Comparison of ENCODE assay signal across 6 cellular contexts in the genomic region with DNA sequence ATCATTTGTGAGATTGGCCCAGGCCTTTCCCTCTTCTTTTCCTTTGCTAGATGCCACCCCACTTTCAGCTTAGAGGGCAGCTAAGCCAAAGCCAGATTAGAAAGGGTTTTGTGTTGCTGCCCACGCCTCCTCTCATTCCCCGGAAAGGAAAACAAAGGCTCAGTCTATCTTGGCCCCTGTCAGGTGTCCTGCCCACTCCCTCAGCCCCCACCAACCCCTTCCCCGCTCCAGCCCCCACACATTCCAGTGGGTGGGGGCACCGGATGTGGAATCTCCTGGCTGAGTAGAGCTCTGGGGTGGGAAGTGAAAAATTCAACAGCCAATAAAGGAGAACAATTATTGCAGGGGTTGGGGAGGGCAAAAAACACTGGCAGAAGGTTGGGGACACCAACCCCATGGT. TPM values are rescaled to one million over a fixed set of nuclear protein-coding genes. Genes with fewer than 3 reads are reported as not detected.
DNase-seq lines count a peak whose midpoint lies in the region; ATAC-seq and TF ChIP-seq lines count a peak whose summit lies in the region.

No MANE protein-coding gene starts in this region.

- DNase-seq in psoas muscle (peak; percentile 17 to 48), left colon (no peak)

- TF ChIP-seq CTCF in KMS-11 (conservative IDR thresholded peaks at IDR 0.05; ENCODE audit: low read depth, low read length) = no peak
- TF ChIP-seq CTCF in psoas muscle (IDR thresholded peaks at IDR 0.05) = no peak

- H3K27ac ChIP-seq in KMS-11 = no peak overlapping the region
- peak overlapping the region; percentile 23 for H3K27ac ChIP-seq in cingulate gyrus (ENCODE audit: low read depth, low read length)
- peak overlapping the region; percentile 92 for H3K27ac ChIP-seq in psoas muscle

- peaks cover 10% of the 10 kb centered on the region; the same call in 1 of the 2 replicates for H3K79me2 ChIP-seq in KMS-11 (ENCODE audit: insufficient read depth, low read depth)

- peaks cover under 1% of the 10 kb centered on the region; the same call in 1 of the 2 replicates for H3K27me3 ChIP-seq in KMS-11 (ENCODE audit: insufficient read depth, low read depth)
- H3K27me3 ChIP-seq in psoas muscle (ENCODE audit: insufficient read depth in 3 of 3, low read length in 2 of 3) = no peaks in the 10 kb centered on the region

- H3K9ac ChIP-seq in KMS-11 = no peak overlapping the region

- H3K4me1 ChIP-seq in KMS-11 (ENCODE audit: low read depth, poor library complexity, severe bottlenecking) (peaks cover 46% of the 10 kb centered on the region), psoas muscle (peaks cover 84% of the 10 kb centered on the region)

- WGBS in psoas muscle, 3 donors = 3 to 11% (median 9%) methylated on average over 3 to 4 of the region's 4 CpGs

- no peak for ATAC-seq in psoas muscle
- ATAC-seq in GM18867 (IDR thresholded peaks at IDR 0.05; ENCODE audit: unreplicated experiment) = no peak
- no peak for ATAC-seq in left colon
- no peak for ATAC-seq in HG03159 (IDR thresholded peaks at IDR 0.05; ENCODE audit: unreplicated experiment)

- intact Hi-C loops in psoas muscle (cut with DNase I) (loop anchor here in 1 of 2 donors (5.0 kb wide), 1 partner anchor 36 kb away; a partner anchor contains a TSS), left colon (cut with DNase I, micrococcal nuclease) (no loop called here)

- H2AFZ ChIP-seq in KMS-11 (ENCODE audit: low read depth) = no peak overlapping the region

- no peaks in the 10 kb centered on the region for H4K20me1 ChIP-seq in KMS-11 (ENCODE audit: insufficient read depth)

- H3K9me3 ChIP-seq in psoas muscle = no peaks in the 10 kb centered on the region

- H3K36me3 ChIP-seq in KMS-11 (ENCODE audit: insufficient read depth) (no peaks in the 10 kb centered on the region), psoas muscle (ENCODE audit: insufficient read depth in 1 of 2, low read depth in 1 of 2) (peaks cover 0 to 5% of the 10 kb centered on the region in 2 donors)

- H3K4me3 ChIP-seq in KMS-11 (IDR thresholded peaks at IDR 0.05; ENCODE audit: insufficient read depth, low read depth, low read length) (no peak overlapping the region), psoas muscle (peak overlapping the region; percentile 69)

- peak overlapping the region; percentile 77; the same call in 1 of the 2 replicates for H3K4me2 ChIP-seq in KMS-11

RNA-seq across cellular contexts. Expression of gene RDH5, which starts 2.2 kb away (rescaled TPM):
- total RNA-seq in psoas muscle (10 to 100 TPM; 11.4 to 25.4 (median 16.0) TPM), left colon (10 to 100 TPM; 34.2 to 37.7 TPM)
- polyA plus RNA-seq in psoas muscle = 10 to 100 TPM in 2 of 3 donors, 1 to 10 TPM in 1; 7.0 to 14.0 (median 11.9) TPM

RNA-seq across cellular contexts. Expression of gene BLOC1S1, which starts 2.2 kb away (rescaled TPM):
- total RNA-seq in psoas muscle = 100 to 1,000 TPM; 127 to 193 (median 165) TPM
- 100 to 1,000 TPM; 185 to 260 (median 228) TPM for polyA plus RNA-seq in psoas muscle
- 100 to 1,000 TPM; 266 to 300 TPM for total RNA-seq in left colon

RNA-seq across cellular contexts. Expression of gene ITGA7, which starts 10.3 kb away (rescaled TPM):
- total RNA-seq in psoas muscle = 100 to 1,000 TPM; 297 to 433 (median 350) TPM
- polyA plus RNA-seq in psoas muscle = 100 to 1,000 TPM in 2 of 3 donors, 10 to 100 TPM in 1; 51.8 to 254 (median 152) TPM
- total RNA-seq in left colon = 10 to 100 TPM; 10.2 to 56.5 TPM

RNA-seq across cellular contexts. Expression of gene CD63, which starts 10.8 kb away (rescaled TPM):
- 1,000 to 10,000 TPM in 2 of 4 donors, 100 to 1,000 TPM in 2; 592 to 1,401 (median 983) TPM for total RNA-seq in psoas muscle
- 1,000 to 10,000 TPM; 1,147 to 2,407 (median 1,257) TPM for polyA plus RNA-seq in psoas muscle
- 1,000 to 10,000 TPM; 1,137 to 1,252 TPM for total RNA-seq in left colon

RNA-seq across cellular contexts. Expression of gene GDF11, which starts 24.9 kb away (rescaled TPM):
- total RNA-seq in psoas muscle (1 to 10 TPM in 3 of 4 donors, under 1 TPM in 1; 0.88 to 4.8 (median 1.4) TPM), left colon (1 to 10 TPM; 1.5 to 2.7 TPM)
- polyA plus RNA-seq in psoas muscle = 1 to 10 TPM in 2 of 3 donors, under 1 TPM in 1; 0.34 to 3.7 (median 2.3) TPM

Comparison
In these comparisons a context has a peak if more than half of its experiments do, and no peak if none do; other contexts are left out.
1. DNase-seq: peak in psoas muscle (2 of 2); none in left colon (0 of 2).
2. RNA of gene ITGA7, which starts 10.3 kb away (total RNA-seq): 297 to 433 TPM in psoas muscle; 10.2 to 56.5 TPM in left colon; every median in the first group is over 4 times any median in the second.